In the genomic region with DNA sequence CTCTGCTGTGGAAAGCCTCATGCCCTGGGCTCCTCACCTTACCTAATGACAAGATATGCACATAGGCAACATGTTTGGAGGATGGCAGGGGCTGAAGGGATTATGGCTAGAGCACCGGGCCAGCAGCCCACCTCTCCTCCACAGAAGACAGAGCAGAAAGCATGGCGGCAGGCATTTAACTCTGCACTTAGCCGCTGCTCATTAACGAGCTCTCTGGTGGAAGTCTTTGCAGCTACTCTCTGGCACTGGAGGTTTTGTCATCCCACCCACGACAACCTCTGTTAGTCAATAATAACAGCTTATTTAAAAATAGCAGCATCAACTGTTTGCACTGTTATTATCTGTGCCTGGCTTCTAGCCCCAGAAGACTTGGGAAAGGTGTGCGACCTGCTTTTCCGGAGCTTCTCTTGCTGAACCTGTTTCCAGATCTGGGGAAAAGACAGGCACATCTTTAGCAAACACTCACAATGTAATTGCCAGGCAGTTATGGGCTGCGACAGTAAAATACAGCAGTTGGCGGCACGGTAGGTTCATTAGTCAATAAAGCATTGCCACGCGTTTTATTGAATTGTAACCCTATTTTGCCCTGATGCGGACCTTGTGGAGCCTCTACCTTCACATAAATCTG, we compare ENCODE assay signal across 28 cellular contexts.
DNase-seq lines count a peak whose midpoint lies in the region; TF ChIP-seq lines count a peak whose summit lies in the region.
"Had no signal": no experiment of that assay in that cellular context is flagged by ENCODE, and none has a peak within 500 bp of the region (broad histone marks: within the 10 kb centered on the region; RNA-seq: fewer than 3 reads in every experiment).

No MANE protein-coding gene starts in this region.

- DNase-seq in SIG-M5 treated with dmso at 0.1 percent for 504 hours (lab: John Stamatoyannopoulos, UW; ENCODE audit: unreplicated experiment) (peak; percentile 40), SIG-M5 (lab: John Stamatoyannopoulos, UW) (no peak), NCI-H1105 (lab: John Stamatoyannopoulos, UW) (peak; percentile 72), endodermal cell (peak; percentile 22), prostate gland (ENCODE audit: low spot score) (peak; percentile 87), foreskin fibroblast (no peak), posterior cingulate gyrus (no peak)
- DNase-seq in stimulated activated CD4-positive, alpha-beta T cell treated with anti-CD3 and anti-CD28 coated beads, Interleukin-4, amount 100 ng/mL, for 1 hour, result no peak
- DNase-seq: Calu3; CD8-positive, alpha-beta memory T cell; DMS153; DND-41; GM23248; HFFc6; KBM-7; MG63; NCI-H1417; NCI-H1694; NCI-H2081; NCI-H2227 treated with DMSO at 0.1 percent for 48 hours; NCI-H69; RPMI8226; SHP77 had no signal

- H3K27me3 ChIP-seq in endodermal cell (ENCODE audit: control insufficient read depth, insufficient read depth, low read length, poor library complexity, severe bottlenecking) (no peaks in the 10 kb centered on the region), prostate gland (replicated peaks; ENCODE audit: insufficient read depth) (no peaks in the 10 kb centered on the region)

- H3K9me3 ChIP-seq in endodermal cell (ENCODE audit: control insufficient read depth, low read length) (no peaks in the 10 kb centered on the region), prostate gland (no peaks in the 10 kb centered on the region)
- H3K9me3 ChIP-seq: HAP-1, MG63 had no signal

- H3K27ac ChIP-seq in endodermal cell (ENCODE audit: low read depth, low read length), result no peak overlapping the region
- H3K27ac ChIP-seq in prostate gland, result peak overlapping the region in 1 of 2 donors; percentile 58
- H3K27ac ChIP-seq: 22Rv1, GM23248, SK-N-MC had no signal

- no peak overlapping the region for H3K4me3 ChIP-seq in endodermal cell (ENCODE audit: low read length)
- H3K4me3 ChIP-seq in prostate gland, result no peak overlapping the region
- H3K4me3 ChIP-seq in foreskin fibroblast (ENCODE audit: low read depth in 1 of 2, low read length in 2 of 2), result no peak overlapping the region
- H3K4me3 ChIP-seq: GM23248, HAP-1, MG63, SK-N-MC had no signal

- H3K9me3 Mint-ChIP-seq in endodermal cell, result no peaks in the 10 kb centered on the region
- H3K9me3 Mint-ChIP-seq: HFFc6 had no signal

- TF ChIP-seq POLR2A in prostate gland (IDR thresholded peaks at IDR 0.05), result no peak

- H3K4me3 Mint-ChIP-seq in endodermal cell, result no peak overlapping the region
- H3K4me3 Mint-ChIP-seq: B cell; CD14-positive monocyte; CD8-positive, alpha-beta memory T cell; HFFc6 had no signal

- H3K9ac ChIP-seq in endodermal cell (ENCODE audit: extremely low read depth, low read length, poor library complexity, severe bottlenecking), result no peak overlapping the region
- H3K9ac ChIP-seq: GM23248 had no signal

- H3K36me3 ChIP-seq in endodermal cell (ENCODE audit: control insufficient read depth, insufficient read depth, low read length), result no peaks in the 10 kb centered on the region
- no peaks in the 10 kb centered on the region for H3K36me3 ChIP-seq in prostate gland
- H3K36me3 ChIP-seq: HAP-1, MG63 had no signal

- 92 to 96% methylated on average over 11 to 13 of the region's 13 CpGs for WGBS in endodermal cell (ENCODE audit: insufficient coverage in 1 of 2, insufficient read length in 1 of 2), 2 experiments
- 49% methylated on average over 13 of the region's 13 CpGs for WGBS in prostate gland

- intact Hi-C loops in prostate gland (cut with DNase I), result no loop called here
- intact Hi-C loops in posterior cingulate gyrus (cut with DNase I), result no loop called here

- no peak overlapping the region for H3K27ac Mint-ChIP-seq in endodermal cell
- H3K27ac Mint-ChIP-seq: B cell, CD14-positive monocyte, HFFc6 had no signal

- H3K27me3 Mint-ChIP-seq in endodermal cell (ENCODE audit: insufficient read depth), result no peaks in the 10 kb centered on the region
- H3K27me3 Mint-ChIP-seq: B cell; CD8-positive, alpha-beta memory T cell had no signal

- H3K36me3 Mint-ChIP-seq in endodermal cell (ENCODE audit: low read depth), result no peaks in the 10 kb centered on the region
- H3K36me3 Mint-ChIP-seq: CD14-positive monocyte; CD8-positive, alpha-beta memory T cell had no signal

- TF ChIP-seq CTCF in endodermal cell (conservative IDR thresholded peaks at IDR 0.05), result no peak
- TF ChIP-seq CTCF in prostate gland (IDR thresholded peaks at IDR 0.05), result no peak
- no peak for TF ChIP-seq CTCF in foreskin fibroblast (IDR thresholded peaks at IDR 0.05; ENCODE audit: low read depth, low read length)

- no peaks in the 10 kb centered on the region for H3K4me1 ChIP-seq in endodermal cell (ENCODE audit: control insufficient read depth, insufficient read depth, low read length)
- no peaks in the 10 kb centered on the region for H3K4me1 ChIP-seq in prostate gland (replicated peaks)
- H3K4me1 ChIP-seq: HAP-1 had no signal

- H3K4me1 Mint-ChIP-seq in endodermal cell, result peaks cover 4% of the 10 kb centered on the region
- H3K4me1 Mint-ChIP-seq: B cell; CD14-positive monocyte; CD8-positive, alpha-beta memory T cell had no signal

Comparison
In these comparisons a context has a peak if more than half of its experiments do, and no peak if none do; other contexts are left out.
1. DNase-seq: peak in SIG-M5 treated with dmso at 0.1 percent for 504 hours (single experiment), NCI-H1105 (single experiment), endodermal cell (single experiment) and prostate gland (single experiment); none in SIG-M5 (single experiment), foreskin fibroblast (0 of 2), stimulated activated CD4-positive, alpha-beta T cell treated with anti-CD3 and anti-CD28 coated beads, Interleukin-4, amount 100 ng/mL, for 1 hour (single experiment) and posterior cingulate gyrus (0 of 10).